Comparison of ENCODE assay signal across 29 cellular contexts in the genomic region with DNA sequence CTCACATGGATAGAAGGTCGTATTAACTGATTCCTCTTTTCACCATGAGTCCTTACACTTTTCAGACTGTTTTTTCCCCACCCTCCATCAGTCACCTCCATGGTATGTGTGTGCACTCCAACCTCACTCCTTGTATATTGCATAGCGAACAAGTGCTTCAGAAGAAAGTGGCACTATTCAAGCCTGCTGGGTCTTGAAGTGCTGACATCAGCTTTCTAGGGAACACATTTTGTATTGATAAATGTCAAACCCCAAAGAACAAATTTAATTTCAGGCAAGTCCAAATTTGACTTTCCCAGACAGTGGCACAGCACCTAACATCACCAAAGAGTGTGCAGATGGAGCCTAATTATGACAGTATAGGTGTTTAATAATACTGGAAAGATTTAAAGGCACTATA.
"Had no signal": no experiment of that assay in that cellular context is flagged by ENCODE, and none has a peak within 500 bp of the region (broad histone marks: within the 10 kb centered on the region; RNA-seq: fewer than 3 reads in every experiment).

No MANE protein-coding gene starts in this region.

- H3K36me3 Mint-ChIP-seq: stimulated activated effector memory CD8-positive, alpha-beta T cell treated with anti-CD3 and anti-CD28 coated beads, Interleukin-12 subunit alpha, Interleukin-12 subunit beta, amount 100 ng/mL, for 72 hours; stimulated activated memory B cell treated with anti-CD40 and anti-IgM and Interleukin-4, amounts not matched to agents 10 μg/mL and 1 μg/mL and 100 μg/mL, for 72 hours; stimulated activated naive B cell treated with anti-CD40 and anti-IgM and Interleukin-4, amounts not matched to agents 10 μg/mL and 1 μg/mL and 100 μg/mL, for 72 hours; type B pancreatic cell had no signal

- H3K4me3 ChIP-seq: stomach, suprapubic skin, testis, thoracic aorta, thyroid gland, tibial artery, tibial nerve, transverse colon, upper lobe of left lung, upper lobe of right lung, uterus, vagina had no signal

- H3K9me3 Mint-ChIP-seq: stimulated activated naive CD8-positive, alpha-beta T cell treated with anti-CD3 and anti-CD28 coated beads, Interleukin-15, Interleukin-2, amounts not matched to agents 100 ng/mL and 50 ng/mL, for 24 hours; type B pancreatic cell had no signal

- H3K27me3 ChIP-seq: stomach, suprapubic skin, testis, thyroid gland, tibial artery, tibial nerve, transverse colon, upper lobe of left lung, upper lobe of right lung, uterus, vagina had no signal

- H3K27ac ChIP-seq: stomach, suprapubic skin, testis, thoracic aorta, thyroid gland, tibial artery, tibial nerve, transverse colon, upper lobe of left lung, upper lobe of right lung, uterus, vagina had no signal

- H3K4me3 Mint-ChIP-seq: stimulated activated effector memory CD8-positive, alpha-beta T cell treated with anti-CD3 and anti-CD28 coated beads, Interleukin-12 subunit alpha, Interleukin-12 subunit beta, amount 100 ng/mL, for 72 hours; stimulated activated memory B cell treated with anti-CD40 and anti-IgM and Interleukin-4, amounts not matched to agents 10 μg/mL and 1 μg/mL and 100 μg/mL, for 72 hours; stimulated activated naive B cell treated with anti-CD40 and anti-IgM and Interleukin-4, amounts not matched to agents 10 μg/mL and 1 μg/mL and 100 μg/mL, for 72 hours; stimulated activated naive CD8-positive, alpha-beta T cell treated with anti-CD3 and anti-CD28 coated beads, Interleukin-15, amount 100 ng/mL, for 72 hours; stimulated activated naive CD8-positive, alpha-beta T cell treated with anti-CD3 and anti-CD28 coated beads, Interleukin-15, Interleukin-2, amounts not matched to agents 100 ng/mL and 50 ng/mL, for 24 hours; type B pancreatic cell had no signal

- FAIRE-seq: urothelium cell line had no signal

- H3K36me3 ChIP-seq: stomach, suprapubic skin, thoracic aorta, thyroid gland, tibial artery, tibial nerve, transverse colon, upper lobe of left lung, upper lobe of right lung, uterus, vagina had no signal

- H3K27me3 Mint-ChIP-seq: stimulated activated memory B cell treated with anti-CD40 and anti-IgM and Interleukin-4, amounts not matched to agents 10 μg/mL and 1 μg/mL and 100 μg/mL, for 72 hours; stimulated activated naive B cell treated with anti-CD40 and anti-IgM and Interleukin-4, amounts not matched to agents 10 μg/mL and 1 μg/mL and 100 μg/mL, for 72 hours; stimulated activated naive CD8-positive, alpha-beta T cell treated with anti-CD3 and anti-CD28 coated beads, Interleukin-15, amount 100 ng/mL, for 72 hours; stimulated activated naive CD8-positive, alpha-beta T cell treated with anti-CD3 and anti-CD28 coated beads, Interleukin-15, Interleukin-2, amounts not matched to agents 100 ng/mL and 50 ng/mL, for 24 hours; type B pancreatic cell had no signal

- H3K9me3 ChIP-seq: stomach, suprapubic skin, testis, thoracic aorta, thyroid gland, tibial artery, tibial nerve, transverse colon, upper lobe of left lung, upper lobe of right lung, uterus, vagina had no signal

- H3K27ac Mint-ChIP-seq: stimulated activated effector memory CD8-positive, alpha-beta T cell treated with anti-CD3 and anti-CD28 coated beads, Interleukin-12 subunit alpha, Interleukin-12 subunit beta, amount 100 ng/mL, for 72 hours; stimulated activated memory B cell treated with anti-CD40 and anti-IgM and Interleukin-4, amounts not matched to agents 10 μg/mL and 1 μg/mL and 100 μg/mL, for 72 hours; stimulated activated naive B cell treated with anti-CD40 and anti-IgM and Interleukin-4, amounts not matched to agents 10 μg/mL and 1 μg/mL and 100 μg/mL, for 72 hours; stimulated activated naive CD8-positive, alpha-beta T cell treated with anti-CD3 and anti-CD28 coated beads, Interleukin-15, amount 100 ng/mL, for 72 hours; stimulated activated naive CD8-positive, alpha-beta T cell treated with anti-CD3 and anti-CD28 coated beads, Interleukin-15, Interleukin-2, amounts not matched to agents 100 ng/mL and 50 ng/mL, for 24 hours; type B pancreatic cell had no signal

- H3K4me1 ChIP-seq: stomach, suprapubic skin, testis, thyroid gland, tibial artery, tibial nerve, transverse colon, upper lobe of left lung, upper lobe of right lung, uterus, vagina had no signal

- DNase-seq: stimulated activated CD4-positive, alpha-beta T cell treated with anti-CD3 and anti-CD28 coated beads, Interleukin-2, amount 100 ng/mL, for 48 hours; stimulated activated CD4-positive, alpha-beta T cell treated with anti-CD3 and anti-CD28 coated beads, Interleukin-4, amount 100 ng/mL, for 1 hour; stimulated activated CD4-positive, alpha-beta T cell treated with anti-CD3 and anti-CD28 coated beads, Interleukin-4, amount 100 ng/mL, for 24 hours; stimulated activated CD4-positive, alpha-beta T cell treated with anti-CD3 and anti-CD28 coated beads, Interleukin-4, amount 100 ng/mL, for 4 hours; stimulated activated CD8-positive, alpha-beta memory T cell treated with anti-CD3 and anti-CD28 coated beads, Interleukin-4, amount 100 ng/mL, for 48 hours; stimulated activated naive B cell treated with anti-CD40 and anti-IgM and Interleukin-4, amounts not matched to agents 10 μg/mL and 1 μg/mL and 100 μg/mL, for 72 hours; stimulated activated naive CD4-positive, alpha-beta T cell; stimulated activated naive CD4-positive, alpha-beta T cell treated with Interleukin-2 at 50 U/mL for 16 hours; stimulated activated naive CD8-positive, alpha-beta T cell treated with anti-CD3 and anti-CD28 coated beads, Interleukin-15, amount 100 ng/mL, for 72 hours; stimulated activated naive CD8-positive, alpha-beta T cell treated with anti-CD3 and anti-CD28 coated beads, Interleukin-15, Interleukin-2, amounts not matched to agents 100 U/mL and 50 U/mL, for 24 hours; stomach; substantia nigra; testis; thyroid gland; tibial artery; transverse colon; trophoblast cell; upper lobe of left lung; upper lobe of right lung; uterus had no signal

- H3K4me1 Mint-ChIP-seq: stimulated activated effector memory CD8-positive, alpha-beta T cell treated with anti-CD3 and anti-CD28 coated beads, Interleukin-12 subunit alpha, Interleukin-12 subunit beta, amount 100 ng/mL, for 72 hours; stimulated activated memory B cell treated with anti-CD40 and anti-IgM and Interleukin-4, amounts not matched to agents 10 μg/mL and 1 μg/mL and 100 μg/mL, for 72 hours; stimulated activated naive B cell treated with anti-CD40 and anti-IgM and Interleukin-4, amounts not matched to agents 10 μg/mL and 1 μg/mL and 100 μg/mL, for 72 hours; stimulated activated naive CD8-positive, alpha-beta T cell treated with anti-CD3 and anti-CD28 coated beads, Interleukin-15, amount 100 ng/mL, for 72 hours had no signal

- ATAC-seq: stimulated activated effector memory CD8-positive, alpha-beta T cell treated with anti-CD3 and anti-CD28 coated beads, Interleukin-12 subunit alpha, Interleukin-12 subunit beta, amount 100 ng/mL, for 72 hours; stimulated activated memory B cell treated with anti-CD40 and anti-IgM and Interleukin-4, amounts not matched to agents 10 μg/mL and 1 μg/mL and 100 μg/mL, for 72 hours; stimulated activated naive B cell treated with anti-CD40 and anti-IgM and Interleukin-4, amounts not matched to agents 10 μg/mL and 1 μg/mL and 100 μg/mL, for 72 hours; stimulated activated naive CD8-positive, alpha-beta T cell treated with anti-CD3 and anti-CD28 coated beads, Interleukin-15, amount 100 ng/mL, for 72 hours; stimulated activated naive CD8-positive, alpha-beta T cell treated with anti-CD3 and anti-CD28 coated beads, Interleukin-15, Interleukin-2, amounts not matched to agents 100 U/mL and 50 U/mL, for 24 hours; upper lobe of right lung had no signal
